ENCODE assay signal across 9 cellular contexts in the genomic region with DNA sequence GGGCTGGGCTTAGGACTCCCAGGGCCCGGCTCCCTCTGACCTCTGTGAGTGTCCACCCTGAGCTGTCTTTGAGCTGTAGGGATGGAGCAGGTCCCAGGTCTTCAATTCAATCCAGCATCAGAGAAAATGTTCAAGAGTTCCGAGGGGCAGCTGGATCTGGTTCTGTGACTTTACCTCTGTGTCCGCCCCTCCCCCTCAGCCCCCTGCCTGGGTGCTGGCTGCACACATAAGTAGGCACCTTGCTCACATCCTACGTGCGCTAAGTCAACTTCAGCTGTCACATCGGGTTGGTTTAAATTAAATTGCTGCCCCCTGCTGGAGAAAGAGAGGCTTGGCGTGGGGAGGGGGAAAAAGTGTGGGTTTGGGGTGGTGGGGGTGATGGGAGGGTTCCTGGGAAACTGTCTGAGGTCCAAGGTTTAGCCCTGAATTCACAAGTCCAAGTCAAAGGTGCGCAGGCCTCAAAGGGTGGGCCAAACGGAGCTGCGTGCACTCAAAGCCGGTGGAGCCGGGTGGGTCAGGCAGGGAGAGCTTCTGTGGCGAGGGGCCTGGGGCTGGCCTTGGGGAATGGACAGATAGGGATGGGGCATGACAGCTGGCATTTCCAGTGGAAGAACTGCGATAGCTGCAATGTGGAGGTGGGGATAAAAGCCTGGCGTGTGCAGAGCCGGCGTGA. TPM values are rescaled to one million over a fixed set of nuclear protein-coding genes. Genes with fewer than 3 reads are reported as not detected.
DNase-seq lines count a peak whose midpoint lies in the region; ATAC-seq and TF ChIP-seq lines count a peak whose summit lies in the region.
"Had no signal": no experiment of that assay in that cellular context is flagged by ENCODE, and none has a peak within 500 bp of the region (broad histone marks: within the 10 kb centered on the region; RNA-seq: fewer than 3 reads in every experiment).

No MANE protein-coding gene starts in this region.

- no peak overlapping the region for H3K27ac ChIP-seq in suprapubic skin

- H3K4me1 Mint-ChIP-seq in naive B cell = peaks cover 3 to 8% (median 4%) of the 10 kb centered on the region in 3 donors
- peaks cover 11% of the 10 kb centered on the region for H3K4me1 Mint-ChIP-seq in activated T-cell treated with anti-CD3 and anti-CD28 coated beads, Interleukin-2, amount 50 U/mL, for 24 hours (ENCODE audit: low read depth)

- H3K27me3 ChIP-seq in suprapubic skin = no peaks in the 10 kb centered on the region

- in situ Hi-C loops in KBM-7 (cut with MboI; ENCODE audit: low pct_unique_long_range_greater_than_20kb, low sequenced_read_pairs) = no loop called here

- no peaks in the 10 kb centered on the region for H3K9me3 Mint-ChIP-seq in naive B cell
- no peaks in the 10 kb centered on the region for H3K9me3 Mint-ChIP-seq in activated T-cell treated with anti-CD3 and anti-CD28 coated beads, Interleukin-2, amount 50 U/mL, for 24 hours

- peak overlapping the region in 2 of 6 donors; percentile 10 to 58 for H3K27ac Mint-ChIP-seq in naive B cell
- H3K27ac Mint-ChIP-seq in activated T-cell treated with anti-CD3 and anti-CD28 coated beads, Interleukin-2, amount 50 U/mL, for 24 hours = no peak overlapping the region

- no peaks in the 10 kb centered on the region for H3K36me3 Mint-ChIP-seq in naive B cell
- H3K36me3 Mint-ChIP-seq in activated T-cell treated with anti-CD3 and anti-CD28 coated beads, Interleukin-2, amount 50 U/mL, for 24 hours (ENCODE audit: low read depth) = no peaks in the 10 kb centered on the region

- no peak overlapping the region for H3K4me3 Mint-ChIP-seq in naive B cell
- H3K4me3 Mint-ChIP-seq in activated T-cell treated with anti-CD3 and anti-CD28 coated beads, Interleukin-2, amount 50 U/mL, for 24 hours = no peak overlapping the region

- H3K36me3 ChIP-seq in suprapubic skin = no peaks in the 10 kb centered on the region

- TF ChIP-seq CTCF in cardiac fibroblast (IDR thresholded peaks at IDR 0.05; ENCODE audit: low read depth, low read length) = peak; percentile 48
- peak in 1 of 2 donors; percentile 44 for TF ChIP-seq CTCF in suprapubic skin (IDR thresholded peaks at IDR 0.05)

- no peaks in the 10 kb centered on the region for H3K9me3 ChIP-seq in suprapubic skin

- TF ChIP-seq POLR2A in suprapubic skin (IDR thresholded peaks at IDR 0.05) = no peak

- peak; percentile 26 for DNase-seq in EH (ENCODE audit: low read depth)
- DNase-seq in KBM-7 = peak; percentile 15
- peak; percentile 38 to 42 for DNase-seq in cardiac fibroblast (ENCODE audit: low read depth in 2 of 2)
- DNase-seq in naive B cell = no peak
- DNase-seq in suprapubic skin (ENCODE audit: low spot score in 2 of 2) = no peak
- no peak for DNase-seq in activated T-cell treated with anti-CD3 and anti-CD28 coated beads, Interleukin-2, amount 50 U/mL, for 24 hours
- DNase-seq: NCI-H187 had no signal

- peaks cover 15 to 45% (median 39%) of the 10 kb centered on the region in 3 donors for H3K27me3 Mint-ChIP-seq in naive B cell
- no peaks in the 10 kb centered on the region for H3K27me3 Mint-ChIP-seq in activated T-cell treated with anti-CD3 and anti-CD28 coated beads, Interleukin-2, amount 50 U/mL, for 24 hours

- no peak overlapping the region for H3K4me3 ChIP-seq in cardiac fibroblast (replicated peaks in 1 of 2; ENCODE audit: low read depth in 2 of 2, low read length in 2 of 2)
- H3K4me3 ChIP-seq in suprapubic skin = no peak overlapping the region

- TF ChIP-seq EP300 in suprapubic skin (IDR thresholded peaks at IDR 0.05) = no peak

- 46% methylated on average over 16 of the region's 17 CpGs for WGBS in suprapubic skin

- ATAC-seq in naive B cell (ENCODE audit: low read depth in 2 of 2) (peak; percentile 30 to 32), GM19035 (IDR thresholded peaks at IDR 0.05; ENCODE audit: unreplicated experiment) (no peak), HG02884 (IDR thresholded peaks at IDR 0.05; ENCODE audit: unreplicated experiment) (no peak)

- H3K4me1 ChIP-seq in suprapubic skin = peaks cover 16% of the 10 kb centered on the region

RNA-seq across cellular contexts. Expression of a gene that starts 3.0 kb away (rescaled TPM):
- polyA plus RNA-seq in naive B cell (ENCODE audit: low read depth in 6 of 6) = not detected
- 100 to 1,000 TPM; 284 to 409 (median 356) TPM for total RNA-seq in suprapubic skin

RNA-seq across cellular contexts. Expression of a gene that starts 11.0 kb away (rescaled TPM):
- under 1 TPM in 4 of 6 donors, not detected in 2; 0.06 to 0.26 (median 0.20) TPM for polyA plus RNA-seq in naive B cell (ENCODE audit: low read depth in 6 of 6)
- total RNA-seq in suprapubic skin = 1 to 10 TPM; 1.0 to 5.5 (median 2.3) TPM

RNA-seq across cellular contexts. Expression of a gene that starts 12.3 kb away (rescaled TPM):
- not detected for polyA plus RNA-seq in naive B cell (ENCODE audit: low read depth in 6 of 6)
- total RNA-seq in suprapubic skin = 1 to 10 TPM in 2 of 4 donors, under 1 TPM in 1, not detected in 1; 0.98 to 7.6 (median 2.3) TPM

Comparison
In these comparisons a context has a peak if more than half of its experiments do, and no peak if none do; other contexts are left out.
1. DNase-seq: peak in EH (single experiment), KBM-7 (single experiment) and cardiac fibroblast (2 of 2); none in naive B cell (single experiment), suprapubic skin (0 of 2) and activated T-cell treated with anti-CD3 and anti-CD28 coated beads, Interleukin-2, amount 50 U/mL, for 24 hours (single experiment).
2. ATAC-seq: peak in naive B cell (2 of 2); none in GM19035 (single experiment) and HG02884 (single experiment).